In the genomic region with DNA sequence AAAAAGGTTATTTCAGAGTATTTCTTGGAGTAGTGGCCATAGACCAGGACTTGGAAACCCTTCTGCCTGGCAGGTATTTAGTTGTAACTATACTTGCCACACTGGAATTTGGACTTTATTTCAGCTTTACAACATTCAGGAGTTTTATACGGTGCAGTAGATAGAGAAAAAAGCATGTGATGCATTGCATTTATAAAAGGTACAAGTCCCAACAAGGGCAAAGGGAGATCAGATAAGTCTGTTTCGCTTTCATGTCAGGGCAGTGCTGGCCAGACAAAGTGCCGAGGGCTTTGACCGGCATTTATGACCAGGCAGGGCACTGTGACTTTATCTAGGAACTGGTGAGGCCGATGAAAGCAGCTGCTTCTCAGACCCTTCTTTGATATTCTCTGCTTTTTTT, we compare ENCODE assay signal across 14 cellular contexts.
DNase-seq lines count a peak whose midpoint lies in the region; ATAC-seq and TF ChIP-seq lines count a peak whose summit lies in the region.
"Had no signal": no experiment of that assay in that cellular context is flagged by ENCODE, and none has a peak within 500 bp of the region (broad histone marks: within the 10 kb centered on the region; RNA-seq: fewer than 3 reads in every experiment).

No MANE protein-coding gene starts in this region.

- H3K79me2 ChIP-seq in hepatocyte = no peaks in the 10 kb centered on the region

- WGBS in hepatocyte (ENCODE audit: low lambda C conversion rate, missing lambda C conversion rate) = 46% methylated on average over 5 of the region's 5 CpGs

- H2AFZ ChIP-seq in hepatocyte = no peak overlapping the region

- DNase-seq in ACHN (peak; percentile 7), RPMI7951 (ENCODE audit: low read depth) (peak; percentile 27), hepatocyte (ENCODE audit: low spot score) (peak; percentile 76), gastrocnemius medialis (peak in 1 of 2 donors; percentile 49), activated gamma-delta T cell treated with Interleukin-2 at 50 U/mL for 16 hours (no peak), uterus (no peak)
- no peak for DNase-seq in activated naive CD8-positive, alpha-beta T cell treated with anti-CD3 and anti-CD28 coated beads, Interleukin-2, amount 50 U/mL, for 24 hours
- no peak for DNase-seq in central memory CD4-positive, alpha-beta T cell
- DNase-seq: activated CD4-positive, alpha-beta memory T cell treated with anti-CD3 and anti-CD28 coated beads for 36 hours; naive B cell; NCI-H1105 treated with DMSO at 0.1 percent for 48 hours; NCI-H345 had no signal

- no peaks in the 10 kb centered on the region for H3K36me3 ChIP-seq in hepatocyte (replicated peaks; ENCODE audit: insufficient read depth, low read depth)
- H3K36me3 ChIP-seq in gastrocnemius medialis = no peaks in the 10 kb centered on the region
- H3K36me3 ChIP-seq in uterus = no peaks in the 10 kb centered on the region
- H3K36me3 ChIP-seq: ascending aorta had no signal

- no peak overlapping the region for H3K27ac Mint-ChIP-seq in activated naive CD8-positive, alpha-beta T cell treated with anti-CD3 and anti-CD28 coated beads, Interleukin-2, amount 50 U/mL, for 24 hours
- H3K27ac Mint-ChIP-seq: activated CD4-positive, alpha-beta memory T cell treated with anti-CD3 and anti-CD28 coated beads for 36 hours; naive B cell had no signal

- H4K20me1 ChIP-seq in hepatocyte (ENCODE audit: insufficient read depth, poor library complexity, severe bottlenecking) = no peaks in the 10 kb centered on the region

- peak; percentile 35 to 71 for ATAC-seq in gastrocnemius medialis
- no peak for ATAC-seq in activated naive CD8-positive, alpha-beta T cell treated with anti-CD3 and anti-CD28 coated beads, Interleukin-2, amount 50 U/mL, for 24 hours
- ATAC-seq: sciatic nerve had no signal

- in situ Hi-C loops in ACHN (cut with HindIII; ENCODE audit: low pct_ligation_motif_present, low pct_unique_long_range_greater_than_20kb, low sequenced_read_pairs) = no loop called here
- in situ Hi-C loops in gastrocnemius medialis (cut with MboI; ENCODE audit: low sequenced_read_pairs in 4 of 4) = loop anchor here in 3 of 4 donors (10.0 to 25.0 kb wide), 4 partner anchors 100 to 282 kb away; no protein-coding TSS in a partner anchor

- H3K4me3 Mint-ChIP-seq in activated naive CD8-positive, alpha-beta T cell treated with anti-CD3 and anti-CD28 coated beads, Interleukin-2, amount 50 U/mL, for 24 hours = no peak overlapping the region
- H3K4me3 Mint-ChIP-seq: activated CD4-positive, alpha-beta memory T cell treated with anti-CD3 and anti-CD28 coated beads for 36 hours; naive B cell had no signal

- peak overlapping the region; percentile 91 for H3K27ac ChIP-seq in hepatocyte
- peak overlapping the region; percentile 56 to 73 (median 68) for H3K27ac ChIP-seq in gastrocnemius medialis
- H3K27ac ChIP-seq in uterus = no peak overlapping the region
- H3K27ac ChIP-seq: ascending aorta had no signal

- H3K36me3 Mint-ChIP-seq in activated naive CD8-positive, alpha-beta T cell treated with anti-CD3 and anti-CD28 coated beads, Interleukin-2, amount 50 U/mL, for 24 hours (ENCODE audit: low read depth) = no peaks in the 10 kb centered on the region
- H3K36me3 Mint-ChIP-seq: activated CD4-positive, alpha-beta memory T cell treated with anti-CD3 and anti-CD28 coated beads for 36 hours; naive B cell had no signal

- H3K4me3 ChIP-seq in hepatocyte (no peak overlapping the region), gastrocnemius medialis (peak overlapping the region in 1 of 4 donors; percentile 19), uterus (no peak overlapping the region)
- H3K4me3 ChIP-seq: ascending aorta had no signal

- H3K9me3 ChIP-seq in hepatocyte (ENCODE audit: low read depth) (no peaks in the 10 kb centered on the region), gastrocnemius medialis (no peaks in the 10 kb centered on the region), uterus (no peaks in the 10 kb centered on the region)
- H3K9me3 ChIP-seq: ascending aorta had no signal

- H3K9me3 Mint-ChIP-seq in activated naive CD8-positive, alpha-beta T cell treated with anti-CD3 and anti-CD28 coated beads, Interleukin-2, amount 50 U/mL, for 24 hours = no peaks in the 10 kb centered on the region
- H3K9me3 Mint-ChIP-seq: activated CD4-positive, alpha-beta memory T cell treated with anti-CD3 and anti-CD28 coated beads for 36 hours; naive B cell had no signal

- peaks cover 5% of the 10 kb centered on the region for H3K27me3 Mint-ChIP-seq in activated naive CD8-positive, alpha-beta T cell treated with anti-CD3 and anti-CD28 coated beads, Interleukin-2, amount 50 U/mL, for 24 hours
- H3K27me3 Mint-ChIP-seq: activated CD4-positive, alpha-beta memory T cell treated with anti-CD3 and anti-CD28 coated beads for 36 hours; naive B cell had no signal

- peaks cover 18% of the 10 kb centered on the region for H3K4me1 Mint-ChIP-seq in activated naive CD8-positive, alpha-beta T cell treated with anti-CD3 and anti-CD28 coated beads, Interleukin-2, amount 50 U/mL, for 24 hours
- H3K4me1 Mint-ChIP-seq: naive B cell had no signal

- H3K4me1 ChIP-seq in hepatocyte (ENCODE audit: insufficient read depth) (peaks cover 13% of the 10 kb centered on the region), gastrocnemius medialis (peaks cover 35 to 48% of the 10 kb centered on the region in 2 donors), uterus (no peaks in the 10 kb centered on the region)
- H3K4me1 ChIP-seq: ascending aorta had no signal

- H3K9me2 ChIP-seq in hepatocyte (replicated peaks; ENCODE audit: insufficient read depth) = no peaks in the 10 kb centered on the region

- H3K27me3 ChIP-seq in hepatocyte = no peaks in the 10 kb centered on the region
- no peaks in the 10 kb centered on the region for H3K27me3 ChIP-seq in gastrocnemius medialis
- no peaks in the 10 kb centered on the region for H3K27me3 ChIP-seq in uterus
- H3K27me3 ChIP-seq: ascending aorta had no signal

- TF ChIP-seq POLR2A in gastrocnemius medialis (IDR thresholded peaks at IDR 0.05) (no peak), uterus (IDR thresholded peaks at IDR 0.05) (no peak)

- TF ChIP-seq CTCF in hepatocyte (IDR thresholded peaks at IDR 0.05; ENCODE audit: poor library complexity) (no peak), gastrocnemius medialis (IDR thresholded peaks at IDR 0.05 in 4 of 5, conservative IDR thresholded peaks at IDR 0.05 in 1 of 5) (no peak), uterus (IDR thresholded peaks at IDR 0.05) (no peak)

- H3K4me2 ChIP-seq in hepatocyte = peak overlapping the region; percentile 18

- intact Hi-C loops in gastrocnemius medialis (cut with DNase I; ENCODE audit: low total_unique reads) = loop anchor here (2.0 to 10.0 kb wide), 2 partner anchors 70 to 140 kb away; no protein-coding TSS in a partner anchor
- intact Hi-C loops in uterus (cut with DNase I; ENCODE audit: low total_unique reads) = no loop called here

Comparison
In these comparisons a context has a peak if more than half of its experiments do, and no peak if none do; other contexts are left out.
1. DNase-seq: peak in ACHN (single experiment), RPMI7951 (single experiment) and hepatocyte (single experiment); none in activated gamma-delta T cell treated with Interleukin-2 at 50 U/mL for 16 hours (single experiment), activated naive CD8-positive, alpha-beta T cell treated with anti-CD3 and anti-CD28 coated beads, Interleukin-2, amount 50 U/mL, for 24 hours (single experiment), central memory CD4-positive, alpha-beta T cell (single experiment) and uterus (0 of 2).
2. H3K27ac ChIP-seq: peak in hepatocyte (single experiment) and gastrocnemius medialis (4 of 4); none in uterus (0 of 2).